In genomic region chr15:88622605-88622975, GRCh38 we compare ENCODE assay signal across 8 cellular contexts. TPM values are rescaled to one million over a fixed set of nuclear protein-coding genes. Genes with fewer than 3 reads are reported as not detected.
DNase-seq lines count a peak whose midpoint lies in the region; ATAC-seq and TF ChIP-seq lines count a peak whose summit lies in the region.

No MANE protein-coding gene starts in this region.

- peaks cover 4 to 6% of the 10 kb centered on the region in 2 donors for H3K36me3 Mint-ChIP-seq in naive B cell

- H3K4me1 Mint-ChIP-seq in naive B cell, result peaks cover 38 to 62% (median 48%) of the 10 kb centered on the region in 3 donors

- H3K9me3 Mint-ChIP-seq in naive B cell, result no peaks in the 10 kb centered on the region

- H3K4me2 ChIP-seq in mammary epithelial cell (ENCODE audit: insufficient read depth, low read depth, low read length), result peak overlapping the region; percentile 84

- 63% methylated on average over 5 of the region's 5 CpGs for WGBS in mammary epithelial cell (ENCODE audit: low coverage, missing lambda C conversion rate)

- dilution Hi-C loops in mammary epithelial cell (cut with HindIII; ENCODE audit: low sequenced_read_pairs), result no loop called here

- POLR2A ChIA-PET in AG04450 (lab: Yijun Ruan, JAX), result interaction anchor here (0.6 to 1.5 kb wide), 2 partner anchors 12 to 106 kb away, joined by 4 read pairs; no protein-coding TSS in a partner anchor

- BruUV-seq in mammary epithelial cell (replicated peaks; lab: Mats Ljungman, UMichigan), result TSS peak; percentile 79

- peak overlapping the region; percentile 79 for H3K27ac ChIP-seq in AG04450 (ENCODE audit: low read depth, low read length)
- peak overlapping the region; percentile 95 for H3K27ac ChIP-seq in mammary epithelial cell (ENCODE audit: insufficient read depth, low read depth, low read length)

- in situ Hi-C loops in mammary epithelial cell (cut with MboI; ENCODE audit: low sequenced_read_pairs in 2 of 2), result no loop called here

- CTCF ChIA-PET in AG04450 (lab: Charles Lee), result interaction anchor here (0.8 kb wide), 1 partner anchor 77 kb away, joined by 3 read pairs; no protein-coding TSS in a partner anchor
- CTCF ChIA-PET in mammary epithelial cell (lab: Charles Lee; ENCODE audit: low non-redundant PET), result no interaction called here

- no peak for TF ChIP-seq CTCF in AG04450 (IDR thresholded peaks at IDR 0.05; ENCODE audit: low read depth, low read length)
- no peak for TF ChIP-seq CTCF in mammary epithelial cell (conservative IDR thresholded peaks at IDR 0.05 in 1 of 2, IDR thresholded peaks at IDR 0.05 in 1 of 2; ENCODE audit: extremely low read depth in 1 of 2, insufficient read depth in 1 of 2, low read depth in 1 of 2, low read length in 2 of 2)

- H3K36me3 ChIP-seq in mammary epithelial cell (ENCODE audit: insufficient read depth, low read length), result peaks cover 21% of the 10 kb centered on the region

- H3K9me3 ChIP-seq in AG04450 (ENCODE audit: control insufficient read depth, insufficient read depth, low read length) (no peaks in the 10 kb centered on the region; the same call in 1 of the 2 replicates), mammary epithelial cell (replicated peaks; ENCODE audit: insufficient read depth, low read length) (no peaks in the 10 kb centered on the region)

- peaks cover 5 to 17% (median 7%) of the 10 kb centered on the region in 3 donors for H3K27me3 Mint-ChIP-seq in naive B cell

- ATAC-seq in HG03342 (IDR thresholded peaks at IDR 0.05; ENCODE audit: unreplicated experiment), result peak; percentile 3
- ATAC-seq in naive B cell (ENCODE audit: low read depth in 2 of 2), result peak; percentile 5 to 11
- no peak for ATAC-seq in GM21526 (IDR thresholded peaks at IDR 0.05; ENCODE audit: low FRiP score, unreplicated experiment)
- ATAC-seq in HG02798 (IDR thresholded peaks at IDR 0.05; ENCODE audit: poor library complexity, unreplicated experiment), result no peak
- no peak for ATAC-seq in HG02759 (IDR thresholded peaks at IDR 0.05; ENCODE audit: unreplicated experiment)

- peaks cover 40% of the 10 kb centered on the region for H3K4me1 ChIP-seq in mammary epithelial cell (ENCODE audit: insufficient read depth, low read length)

- H3K9ac ChIP-seq in mammary epithelial cell (ENCODE audit: insufficient read depth, low read length), result peak overlapping the region; percentile 98

- H2AFZ ChIP-seq in mammary epithelial cell (ENCODE audit: low read depth, low read length), result no peak overlapping the region

- H3K4me3 Mint-ChIP-seq in naive B cell, result peak overlapping the region; percentile 83 to 97 (median 91)

- H3K4me3 ChIP-seq in AG04450 (ENCODE audit: low read depth, low read length) (peak overlapping the region; percentile 94), mammary epithelial cell (replicated peaks in 1 of 3; ENCODE audit: insufficient read depth in 1 of 3, low read depth in 2 of 3, low read length in 3 of 3) (peak overlapping the region; percentile 76 to 88 (median 78))

- H3K79me2 ChIP-seq in mammary epithelial cell (ENCODE audit: insufficient read depth, low read length), result peaks cover 65% of the 10 kb centered on the region

- peak overlapping the region; percentile 90 to 97 (median 96) for H3K27ac Mint-ChIP-seq in naive B cell

- H4K20me1 ChIP-seq in mammary epithelial cell (ENCODE audit: insufficient read depth, low read length), result peaks cover 5% of the 10 kb centered on the region

- H3K27me3 ChIP-seq in AG04450 (ENCODE audit: control insufficient read depth, insufficient read depth, low read length) (no peaks in the 10 kb centered on the region), mammary epithelial cell (ENCODE audit: insufficient read depth, low read length) (no peaks in the 10 kb centered on the region)

- intact Hi-C loops in mammary epithelial cell (cut with micrococcal nuclease), result loop anchor here (5.0 kb wide), 1 partner anchor 145 kb away; no protein-coding TSS in a partner anchor

- no peak for DNase-seq in AG04450 (ENCODE audit: low read depth, low spot score)
- no peak for DNase-seq in mammary epithelial cell
- DNase-seq in naive B cell, result peak; percentile 63
- no peak for DNase-seq in MV-4-11 (lab: John Stamatoyannopoulos, UW)

RNA-seq across cellular contexts. Expression of gene AEN, which starts 1.4 kb away (rescaled TPM):
- 41.8 and 49.1 TPM in 2 replicates for polyA plus RNA-seq in AG04450 (2011; rRNA removed)
- polyA minus RNA-seq in AG04450 (2011; rRNA and poly(A)+ RNA removed), result 84.7 and 102 TPM in 2 replicates
- total RNA-seq in mammary epithelial cell, result 10 to 100 TPM; 31.8 to 42.7 TPM
- polyA plus RNA-seq in mammary epithelial cell, result 29.2 TPM
- polyA minus RNA-seq in mammary epithelial cell, result 80.7 TPM
- polyA plus RNA-seq in naive B cell (ENCODE audit: low read depth in 6 of 6), result 10 to 100 TPM; 28.2 to 73.0 (median 40.2) TPM

RNA-seq across cellular contexts. Expression of gene ISG20, which starts 16.2 kb away (rescaled TPM):
- 5.2 and 5.5 TPM in 2 replicates for polyA plus RNA-seq in AG04450 (2011; rRNA removed)
- 1.4 and 1.6 TPM in 2 replicates for polyA minus RNA-seq in AG04450 (2011; rRNA and poly(A)+ RNA removed)
- 1 to 10 TPM; 1.0 to 2.9 TPM for total RNA-seq in mammary epithelial cell
- polyA plus RNA-seq in mammary epithelial cell, result 7.9 TPM
- polyA minus RNA-seq in mammary epithelial cell, result 16.8 TPM
- polyA plus RNA-seq in naive B cell (ENCODE audit: low read depth in 6 of 6), result 1,000 to 10,000 TPM in 2 of 6 donors, 100 to 1,000 TPM in 4; 638 to 1,304 (median 969) TPM

Comparison
In these comparisons a context has a peak if more than half of its experiments do, and no peak if none do; other contexts are left out.
1. ATAC-seq: peak in HG03342 (single experiment) and naive B cell (2 of 2); none in GM21526 (single experiment), HG02798 (single experiment) and HG02759 (single experiment).
2. RNA of gene ISG20, which starts 16.2 kb away (polyA plus RNA-seq): 638 to 1,304 TPM in naive B cell; 7.9 TPM in mammary epithelial cell (single experiment) and 5.2 to 5.5 TPM in AG04450; every median in the first group is over 10 times any median in the second.